8 cellular contexts compared by ENCODE assay signal in genomic region chr1:41751804-41752513, GRCh38.
DNase-seq lines count a peak whose midpoint lies in the region; ATAC-seq and TF ChIP-seq lines count a peak whose summit lies in the region.

No MANE protein-coding gene starts in this region.

- H3K4me1 Mint-ChIP-seq in effector memory CD8-positive, alpha-beta T cell (ENCODE audit: low read depth in 2 of 2), result peaks cover 33 to 43% of the 10 kb centered on the region in 2 donors

- peak overlapping the region; percentile 75 to 76 for H3K4me3 Mint-ChIP-seq in effector memory CD8-positive, alpha-beta T cell

- peak overlapping the region; percentile 21 for H3K4me3 ChIP-seq in GM12875 (ENCODE audit: low read depth, low read length)
- no peak overlapping the region for H3K4me3 ChIP-seq in KMS-11 (IDR thresholded peaks at IDR 0.05; ENCODE audit: insufficient read depth, low read depth, low read length)
- no peak overlapping the region for H3K4me3 ChIP-seq in transverse colon
- no peak overlapping the region for H3K4me3 ChIP-seq in HAP-1
- H3K4me3 ChIP-seq in A673 (ENCODE audit: low read depth, low read length, poor library complexity, severe bottlenecking), result no peak overlapping the region

- no peak for DNase-seq in effector memory CD8-positive, alpha-beta T cell
- DNase-seq in transverse colon (peak; percentile 21), HAP-1 (ENCODE audit: low spot score in 2 of 2) (no peak), A673 (ENCODE audit: low spot score) (no peak)

- H3K27ac ChIP-seq in KMS-11 (no peak overlapping the region), transverse colon (no peak overlapping the region), A673 (ENCODE audit: low read depth, low read length, poor library complexity, severe bottlenecking) (no peak overlapping the region)

- H3K27me3 ChIP-seq in KMS-11 (ENCODE audit: insufficient read depth, low read depth), result no peaks in the 10 kb centered on the region
- H3K27me3 ChIP-seq in transverse colon, result no peaks in the 10 kb centered on the region
- no peaks in the 10 kb centered on the region; the same call in 1 of the 2 replicates for H3K27me3 ChIP-seq in HAP-1 (ENCODE audit: low read depth)
- H3K27me3 ChIP-seq in A673 (replicated peaks; ENCODE audit: insufficient read depth, low read depth, low read length, poor library complexity), result no peaks in the 10 kb centered on the region

- no peaks in the 10 kb centered on the region for H3K9me3 Mint-ChIP-seq in effector memory CD8-positive, alpha-beta T cell

- H2AFZ ChIP-seq in KMS-11 (ENCODE audit: low read depth), result 0 out of 2 replicates have a peak overlapping the region, but pooled peaks have one; percentile 28

- peak; percentile 32 for ATAC-seq in GM21515 (IDR thresholded peaks at IDR 0.05; ENCODE audit: unreplicated experiment)
- peak; percentile 6 for ATAC-seq in effector memory CD8-positive, alpha-beta T cell (replicated peaks)
- no peak for ATAC-seq in HG03139 (IDR thresholded peaks at IDR 0.05; ENCODE audit: unreplicated experiment)

- TF ChIP-seq EP300 in transverse colon (IDR thresholded peaks at IDR 0.05; ENCODE audit: low read depth), result no peak

- H3K4me1 ChIP-seq in KMS-11 (ENCODE audit: low read depth, poor library complexity, severe bottlenecking), result peaks cover 25% of the 10 kb centered on the region
- H3K4me1 ChIP-seq in transverse colon, result no peaks in the 10 kb centered on the region
- H3K4me1 ChIP-seq in HAP-1, result no peaks in the 10 kb centered on the region
- H3K4me1 ChIP-seq in A673 (ENCODE audit: insufficient read depth, low read length, poor library complexity, severe bottlenecking), result no peaks in the 10 kb centered on the region

- H3K36me3 Mint-ChIP-seq in effector memory CD8-positive, alpha-beta T cell (ENCODE audit: insufficient read depth), result peaks cover 10% of the 10 kb centered on the region

- in situ Hi-C loops in transverse colon (cut with MboI; ENCODE audit: low pct_ligation_motif_present in 1 of 4, low pct_unique_long_range_greater_than_20kb in 1 of 4, low sequenced_read_pairs in 3 of 4), result no loop called here
- in situ Hi-C loops in HAP-1 (cut with MboI; ENCODE audit: low sequenced_read_pairs), result no loop called here

- H3K9ac ChIP-seq in KMS-11, result no peak overlapping the region

- H4K20me1 ChIP-seq in KMS-11 (ENCODE audit: insufficient read depth), result no peaks in the 10 kb centered on the region

- 71% methylated on average over 9 of the region's 9 CpGs; no CpG with 5 or more reads in 1 of the 2 donors for WGBS in transverse colon (ENCODE audit: low coverage in 1 of 2), 2 donors

- TF ChIP-seq POLR2A in transverse colon (IDR thresholded peaks at IDR 0.05), result no peak

- no TSS peak for BruUV-seq in A673 (replicated peaks; lab: Mats Ljungman, UMichigan)

- no peaks in the 10 kb centered on the region for H3K36me3 ChIP-seq in KMS-11 (ENCODE audit: insufficient read depth)
- H3K36me3 ChIP-seq in transverse colon, result no peaks in the 10 kb centered on the region
- no peaks in the 10 kb centered on the region for H3K36me3 ChIP-seq in HAP-1 (replicated peaks)
- no peaks in the 10 kb centered on the region for H3K36me3 ChIP-seq in A673 (ENCODE audit: insufficient read depth, low read length, poor library complexity, severe bottlenecking)

- H3K27me3 Mint-ChIP-seq in effector memory CD8-positive, alpha-beta T cell, result no peaks in the 10 kb centered on the region

- peak overlapping the region; percentile 31 to 83 for H3K27ac Mint-ChIP-seq in effector memory CD8-positive, alpha-beta T cell

- POLR2A ChIA-PET in A673 (lab: Charles Lee; ENCODE audit: low non-redundant PET), result no interaction called here

- intact Hi-C loops in transverse colon (cut with DNase I; ENCODE audit: low total_unique reads), result no loop called here
- intact Hi-C loops in A673 (cut with micrococcal nuclease; ENCODE audit: unreplicated experiment), result no loop called here

- CTCF ChIA-PET in A673 (lab: Charles Lee), result no interaction called here

- H3K9me3 ChIP-seq in transverse colon, result no peaks in the 10 kb centered on the region
- H3K9me3 ChIP-seq in HAP-1, result no peaks in the 10 kb centered on the region
- H3K9me3 ChIP-seq in A673 (ENCODE audit: low read depth, low read length, poor library complexity, severe bottlenecking), result no peaks in the 10 kb centered on the region

- H3K4me2 ChIP-seq in KMS-11, result peak overlapping the region; percentile 46

- no peaks in the 10 kb centered on the region for H3K79me2 ChIP-seq in KMS-11 (ENCODE audit: insufficient read depth, low read depth)

- TF ChIP-seq CTCF in GM12875 (IDR thresholded peaks at IDR 0.05; ENCODE audit: borderline replicate concordance, insufficient read depth, low read depth, low read length) (no peak), KMS-11 (conservative IDR thresholded peaks at IDR 0.05; ENCODE audit: low read depth, low read length) (no peak), transverse colon (IDR thresholded peaks at IDR 0.05) (no peak), A673 (conservative IDR thresholded peaks at IDR 0.05; ENCODE audit: low read depth, low read length) (no peak)
